1 cellular context compared by ENCODE assay signal in the genomic region with DNA sequence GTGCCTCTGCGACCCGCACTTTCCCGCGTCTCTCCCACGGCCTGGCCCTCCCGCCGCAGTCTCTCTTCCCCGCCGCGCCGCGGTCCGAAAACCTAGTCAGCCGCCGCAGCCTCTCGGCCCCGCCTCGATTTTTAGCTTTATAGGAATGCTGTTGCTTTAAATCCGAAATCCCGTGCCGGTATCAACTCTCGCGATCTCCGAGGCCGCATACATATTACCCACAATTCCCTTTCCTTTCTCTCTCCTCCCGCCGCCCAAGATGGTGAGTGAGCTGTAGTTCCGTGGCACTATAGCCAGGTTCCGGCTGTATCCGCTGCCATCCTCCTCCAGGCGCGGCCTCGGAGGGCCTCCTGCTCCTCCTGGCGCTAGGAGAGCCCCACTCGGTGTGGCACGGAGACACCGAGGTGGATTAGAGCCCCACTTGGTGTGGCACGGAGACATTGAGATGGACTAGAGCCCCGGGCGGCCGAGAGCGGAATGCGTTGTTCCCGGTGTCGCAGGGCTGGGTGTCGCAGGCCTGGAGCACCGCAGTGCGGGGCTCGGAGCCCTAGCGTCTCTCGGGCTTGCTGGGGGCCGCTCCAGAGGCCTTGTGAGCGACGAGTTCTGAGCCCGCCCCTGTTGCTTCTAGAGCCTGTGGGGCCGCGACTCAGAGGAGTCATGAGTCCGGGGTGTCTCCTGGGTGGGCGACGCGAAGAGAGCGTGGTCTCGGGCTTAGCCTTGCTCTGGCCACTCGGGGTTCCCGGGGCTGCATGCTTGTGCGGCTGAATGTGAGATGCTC.
TF ChIP-seq lines count a peak whose summit lies in the region.

MED22 (minus strand) TSS at position 147 of the 778 bp plus-strand sequence. CDS start 1,469 bp downstream, outside the sequence.
RPL7A (plus strand) TSS at position 234 of the 778 bp plus-strand sequence; CDS start at position 260, 26 bp downstream.

TF ChIP-seq in HEK293, 187 proteins besides CTCF, POLR2A, EP300 and RAD21 (continued from another document and continues in another):
- TF ChIP-seq, protein P1, sequence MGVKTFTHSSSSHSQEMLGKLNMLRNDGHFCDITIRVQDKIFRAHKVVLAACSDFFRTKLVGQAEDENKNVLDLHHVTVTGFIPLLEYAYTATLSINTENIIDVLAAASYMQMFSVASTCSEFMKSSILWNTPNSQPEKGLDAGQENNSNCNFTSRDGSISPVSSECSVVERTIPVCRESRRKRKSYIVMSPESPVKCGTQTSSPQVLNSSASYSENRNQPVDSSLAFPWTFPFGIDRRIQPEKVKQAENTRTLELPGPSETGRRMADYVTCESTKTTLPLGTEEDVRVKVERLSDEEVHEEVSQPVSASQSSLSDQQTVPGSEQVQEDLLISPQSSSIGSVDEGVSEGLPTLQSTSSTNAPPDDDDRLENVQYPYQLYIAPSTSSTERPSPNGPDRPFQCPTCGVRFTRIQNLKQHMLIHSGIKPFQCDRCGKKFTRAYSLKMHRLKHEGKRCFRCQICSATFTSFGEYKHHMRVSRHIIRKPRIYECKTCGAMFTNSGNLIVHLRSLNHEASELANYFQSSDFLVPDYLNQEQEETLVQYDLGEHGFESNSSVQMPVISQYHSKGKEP (tag by site-specific recombination; IDR thresholded peaks at IDR 0.05) = no peak
- TF ChIP-seq ZNF146 (tag by site-specific recombination; IDR thresholded peaks at IDR 0.05) (peak; percentile 16; the same call in 1 of the 2 replicates), YY1 (tag by site-specific recombination; IDR thresholded peaks at IDR 0.05) (peak; percentile 96), ZNF830 (tag by site-specific recombination; IDR thresholded peaks at IDR 0.05; ENCODE audit: low read depth) (no peak), ZSCAN4 (tag by site-specific recombination; IDR thresholded peaks at IDR 0.05) (peak; percentile 20; the same call in 1 of the 2 replicates), ZNF324 (tag by site-specific recombination; IDR thresholded peaks at IDR 0.05) (peak; percentile 90; the same call in 1 of the 2 replicates), ZNF391 (tag by site-specific recombination; IDR thresholded peaks at IDR 0.05; ENCODE audit: borderline replicate concordance, low read depth) (peak; percentile 89), ZFP37 (tag by site-specific recombination; IDR thresholded peaks at IDR 0.05) (peak; percentile 81; the same call in 1 of the 2 replicates), ZSCAN23 (tag by site-specific recombination; IDR thresholded peaks at IDR 0.05) (0 out of 2 replicates have a peak, but pooled peaks have one; percentile 86), ZNF76 (tag by site-specific recombination; IDR thresholded peaks at IDR 0.05; ENCODE audit: borderline replicate concordance, low read depth) (peak; percentile 97), ZBTB11 (tag by site-specific recombination; conservative IDR thresholded peaks at IDR 0.05; ENCODE audit: low read depth) (peak; percentile 61), KLF8 (tag by site-specific recombination; IDR thresholded peaks at IDR 0.05) (peak; percentile 92), ZBTB21 (tag by site-specific recombination; IDR thresholded peaks at IDR 0.05) (0 out of 2 replicates have a peak, but pooled peaks have one; percentile 29), ZNF2 (tag by site-specific recombination; IDR thresholded peaks at IDR 0.05) (peak; percentile 97), SP3 (tag by site-specific recombination; IDR thresholded peaks at IDR 0.05) (peak; percentile 75), KLF9 (tag by site-specific recombination; IDR thresholded peaks at IDR 0.05; ENCODE audit: low read depth) (peak; percentile 55), REPIN1 (tag by site-specific recombination; IDR thresholded peaks at IDR 0.05; ENCODE audit: low read depth) (0 out of 2 replicates have a peak, but pooled peaks have one; percentile 22), YY2 (tag by site-specific recombination; IDR thresholded peaks at IDR 0.05) (peak; percentile 97), ZSCAN16 (tag by site-specific recombination; IDR thresholded peaks at IDR 0.05) (no peak), SP2 (tag by site-specific recombination; IDR thresholded peaks at IDR 0.05) (peak; percentile 37), ZNF600 (tag by site-specific recombination; IDR thresholded peaks at IDR 0.05) (0 out of 2 replicates have a peak, but pooled peaks have one; percentile 66), ZBTB7A (tag by site-specific recombination; IDR thresholded peaks at IDR 0.05; ENCODE audit: low read depth) (peak; percentile 64; the same call in 1 of the 2 replicates), ZXDB (tag by site-specific recombination; IDR thresholded peaks at IDR 0.05) (peak; percentile 94), ZNF24 (tag by site-specific recombination; IDR thresholded peaks at IDR 0.05) (peak; percentile 64), KLF16 (tag by site-specific recombination; IDR thresholded peaks at IDR 0.05) (peak; percentile 84), ZFP69B (tag by site-specific recombination; IDR thresholded peaks at IDR 0.05) (peak; percentile 60; the same call in 1 of the 2 replicates), TRIM28 (IDR thresholded peaks at IDR 0.05; ENCODE audit: borderline replicate concordance, low read length) (no peak), PRDM4 (tag by site-specific recombination; IDR thresholded peaks at IDR 0.05) (peak; percentile 57; the same call in 1 of the 2 replicates), ZNF132 (tag by site-specific recombination; IDR thresholded peaks at IDR 0.05; ENCODE audit: borderline replicate concordance) (no peak), ZNF398 (tag by site-specific recombination; IDR thresholded peaks at IDR 0.05) (peak; percentile 79)
- TF ChIP-seq, protein P2, sequence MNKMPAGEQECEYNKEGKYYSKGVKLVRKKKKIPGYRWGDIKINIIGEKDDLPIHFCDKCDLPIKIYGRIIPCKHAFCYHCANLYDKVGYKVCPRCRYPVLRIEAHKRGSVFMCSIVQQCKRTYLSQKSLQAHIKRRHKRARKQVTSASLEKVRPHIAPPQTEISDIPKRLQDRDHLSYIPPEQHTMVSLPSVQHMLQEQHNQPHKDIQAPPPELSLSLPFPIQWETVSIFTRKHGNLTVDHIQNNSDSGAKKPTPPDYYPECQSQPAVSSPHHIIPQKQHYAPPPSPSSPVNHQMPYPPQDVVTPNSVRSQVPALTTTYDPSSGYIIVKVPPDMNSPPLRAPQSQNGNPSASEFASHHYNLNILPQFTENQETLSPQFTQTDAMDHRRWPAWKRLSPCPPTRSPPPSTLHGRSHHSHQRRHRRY (tag by site-specific recombination; IDR thresholded peaks at IDR 0.05) = no peak
- TF ChIP-seq, protein P3, sequence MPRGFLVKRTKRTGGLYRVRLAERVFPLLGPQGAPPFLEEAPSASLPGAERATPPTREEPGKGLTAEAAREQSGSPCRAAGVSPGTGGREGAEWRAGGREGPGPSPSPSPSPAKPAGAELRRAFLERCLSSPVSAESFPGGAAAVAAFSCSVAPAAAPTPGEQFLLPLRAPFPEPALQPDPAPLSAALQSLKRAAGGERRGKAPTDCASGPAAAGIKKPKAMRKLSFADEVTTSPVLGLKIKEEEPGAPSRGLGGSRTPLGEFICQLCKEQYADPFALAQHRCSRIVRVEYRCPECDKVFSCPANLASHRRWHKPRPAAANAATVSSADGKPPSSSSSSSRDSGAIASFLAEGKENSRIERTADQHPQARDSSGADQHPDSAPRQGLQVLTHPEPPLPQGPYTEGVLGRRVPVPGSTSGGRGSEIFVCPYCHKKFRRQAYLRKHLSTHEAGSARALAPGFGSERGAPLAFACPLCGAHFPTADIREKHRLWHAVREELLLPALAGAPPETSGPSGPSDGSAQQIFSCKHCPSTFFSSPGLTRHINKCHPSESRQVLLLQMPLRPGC (tag by site-specific recombination; IDR thresholded peaks at IDR 0.05) = peak; percentile 60
- TF ChIP-seq, protein P4, sequence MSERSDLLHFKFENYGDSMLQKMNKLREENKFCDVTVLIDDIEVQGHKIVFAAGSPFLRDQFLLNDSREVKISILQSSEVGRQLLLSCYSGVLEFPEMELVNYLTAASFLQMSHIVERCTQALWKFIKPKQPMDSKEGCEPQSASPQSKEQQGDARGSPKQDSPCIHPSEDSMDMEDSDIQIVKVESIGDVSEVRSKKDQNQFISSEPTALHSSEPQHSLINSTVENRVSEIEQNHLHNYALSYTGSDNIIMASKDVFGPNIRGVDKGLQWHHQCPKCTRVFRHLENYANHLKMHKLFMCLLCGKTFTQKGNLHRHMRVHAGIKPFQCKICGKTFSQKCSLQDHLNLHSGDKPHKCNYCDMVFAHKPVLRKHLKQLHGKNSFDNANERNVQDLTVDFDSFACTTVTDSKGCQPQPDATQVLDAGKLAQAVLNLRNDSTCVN (tag by site-specific recombination; optimal IDR thresholded peaks at IDR 0.05) = peak; percentile 45
- TF ChIP-seq, protein P5, sequence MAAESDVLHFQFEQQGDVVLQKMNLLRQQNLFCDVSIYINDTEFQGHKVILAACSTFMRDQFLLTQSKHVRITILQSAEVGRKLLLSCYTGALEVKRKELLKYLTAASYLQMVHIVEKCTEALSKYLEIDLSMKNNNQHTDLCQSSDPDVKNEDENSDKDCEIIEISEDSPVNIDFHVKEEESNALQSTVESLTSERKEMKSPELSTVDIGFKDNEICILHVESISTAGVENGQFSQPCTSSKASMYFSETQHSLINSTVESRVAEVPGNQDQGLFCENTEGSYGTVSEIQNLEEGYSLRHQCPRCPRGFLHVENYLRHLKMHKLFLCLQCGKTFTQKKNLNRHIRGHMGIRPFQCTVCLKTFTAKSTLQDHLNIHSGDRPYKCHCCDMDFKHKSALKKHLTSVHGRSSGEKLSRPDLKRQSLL (tag by site-specific recombination; IDR thresholded peaks at IDR 0.05) = no peak
